In genomic region chr22:33598821-33599220, GRCh38 we compare ENCODE assay signal across 32 cellular contexts.
"Had no signal": no experiment of that assay in that cellular context is flagged by ENCODE, and none has a peak within 500 bp of the region (broad histone marks: within the 10 kb centered on the region; RNA-seq: fewer than 3 reads in every experiment).

No MANE protein-coding gene starts in this region.

- H3K27me3 ChIP-seq: adrenal gland, body of pancreas, brain microvascular endothelial cell, breast epithelium had no signal

- H3K4me3 ChIP-seq: adrenal gland, body of pancreas, breast epithelium had no signal

- H3K9me3 ChIP-seq: adrenal gland, body of pancreas, breast epithelium had no signal

- H3K36me3 ChIP-seq: adrenal gland, brain microvascular endothelial cell, breast epithelium had no signal

- H3K27ac ChIP-seq: adrenal gland, body of pancreas, brain microvascular endothelial cell, breast epithelium, VCaP had no signal

- ATAC-seq: activated CD8-positive, alpha-beta T cell treated with anti-CD3 and anti-CD28 coated beads for 36 hours; activated naive CD4-positive, alpha-beta T cell treated with anti-CD3 and anti-CD28 coated beads, Interleukin-2, amount 50 U/mL, for 72 hours; activated T-cell treated with anti-CD3 and anti-CD28 coated beads, Interleukin-2, amount 50 U/mL, for 4 hours; activated T-cell treated with anti-CD3 and anti-CD28 coated beads, Interleukin-2, amount 50 U/mL, for 72 hours; activated T-helper 17 cell treated with anti-CD3 and anti-CD28 coated beads, Interleukin-2, amount 50 U/mL, for 72 hours; body of pancreas had no signal

- DNase-seq: activated B cell treated with CpG ODN at 0.5 μM for 24 hours; activated CD4-positive, alpha-beta memory T cell treated with anti-CD3 and anti-CD28 coated beads for 36 hours; activated CD4-positive, alpha-beta T cell treated with anti-CD3 and anti-CD28 coated beads for 4 hours; activated CD4-positive, alpha-beta T cell treated with anti-CD3 and anti-CD28 coated beads, Interleukin-2, amount 10 ng/mL, durations not matched to agents 24 days and 14 days; activated CD4-positive, alpha-beta T cell treated with anti-CD3 and anti-CD28 coated beads, Interleukin-2, amount 50 U/mL, for 1 hour; activated CD4-positive, alpha-beta T cell treated with anti-CD3 and anti-CD28 coated beads, Interleukin-2, amount 50 U/mL, for 4 hours; activated CD4-positive, CD25-positive, alpha-beta regulatory T cell treated with anti-CD3 and anti-CD28 coated beads, Interleukin-2, amount 50 U/mL, for 72 hours; activated CD8-positive, alpha-beta memory T cell treated with anti-CD3 and anti-CD28 coated beads, Interleukin-2, amount 50 U/mL, for 4 hours; activated CD8-positive, alpha-beta T cell treated with anti-CD3 and anti-CD28 coated beads for 36 hours; activated effector memory CD4-positive, alpha-beta T cell treated with anti-CD3 and anti-CD28 coated beads, Interleukin-2, amount 50 U/mL, for 16 hours; activated gamma-delta T cell treated with Interleukin-2 at 50 U/mL for 16 hours; activated naive CD4-positive, alpha-beta T cell; activated naive CD4-positive, alpha-beta T cell treated with anti-CD3 and anti-CD28 coated beads for 36 hours; activated naive CD4-positive, alpha-beta T cell treated with anti-CD3 and anti-CD28 coated beads, Interleukin-2, amount 50 U/mL, for 16 hours; activated naive CD8-positive, alpha-beta T cell treated with anti-CD3 and anti-CD28 coated beads for 36 hours; activated T-cell treated with anti-CD3 and anti-CD28 coated beads for 4 hours; activated T-cell treated with anti-CD3 and anti-CD28 coated beads, Interleukin-2, amount 50 U/mL, for 1 hour; activated T-cell treated with anti-CD3 and anti-CD28 coated beads, Interleukin-2, amount 50 U/mL, for 4 hours; activated T-cell treated with anti-CD3 and anti-CD28 coated beads, Interleukin-2, amount 50 U/mL, for 72 hours; adrenal gland; amniotic stem cell; aorta; body of pancreas; brain microvascular endothelial cell; cerebellar nuclear complex; T-helper 1 cell; T-helper 2 cell; T-helper 9 cell had no signal

- H3K4me1 ChIP-seq: adrenal gland, body of pancreas, breast epithelium had no signal
